In genomic region chr4:123750044-123750443, GRCh38 we compare ENCODE assay signal across 1 cellular context.
TF ChIP-seq lines count a peak whose summit lies in the region.

No MANE protein-coding gene starts in this region.

TF ChIP-seq in GM23338, 12 proteins besides CTCF, POLR2A, EP300 and RAD21 (continued from another document):
- TF ChIP-seq ZNF462 (CRISPR knock-in tag; IDR thresholded peaks at IDR 0.05) (0 out of 2 replicates have a peak, but pooled peaks have one; percentile 25), CREB1 (CRISPR knock-in tag; IDR thresholded peaks at IDR 0.05; ENCODE audit: low read depth) (no peak), ZNF114 (CRISPR knock-in tag; IDR thresholded peaks at IDR 0.05) (no peak), EZH2phosphoT487 (IDR thresholded peaks at IDR 0.05; ENCODE audit: unreplicated experiment) (no peak)
